2 cellular contexts compared by ENCODE assay signal in the genomic region with DNA sequence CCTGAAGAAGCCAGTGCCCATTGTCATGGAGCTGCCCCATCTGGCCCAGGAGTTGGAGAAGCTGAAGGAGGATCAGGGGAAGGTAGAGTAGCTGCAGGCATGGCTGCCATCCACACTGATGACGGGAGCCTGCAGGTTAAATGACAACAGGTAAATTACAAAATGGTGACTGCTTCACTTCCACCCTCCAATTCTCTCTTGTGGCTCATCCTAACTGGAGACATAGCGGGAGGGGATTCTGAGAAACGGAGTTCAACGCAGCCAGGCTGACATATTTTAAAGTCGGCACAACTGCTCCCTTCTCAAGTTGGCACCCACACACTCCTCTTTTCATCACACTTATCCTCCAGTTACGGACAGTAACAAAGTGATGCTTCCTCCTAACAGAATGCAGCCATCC.
A peak's percentile ranks its signal among the peaks of the same experiment; 100 is the strongest.
TF ChIP-seq lines count a peak whose summit lies in the region.

No MANE protein-coding gene starts in this region.

TF ChIP-seq in HEK293, 187 proteins besides CTCF, POLR2A, EP300 and RAD21 (continued from another document):
- no peak for TF ChIP-seq ZNF560 (tag by site-specific recombination; IDR thresholded peaks at IDR 0.05; ENCODE audit: borderline replicate concordance)

TF ChIP-seq in K562, 482 proteins besides CTCF, POLR2A, EP300 and RAD21 (continued from another document):
- TF ChIP-seq TEAD1 (CRISPR knock-in tag; IDR thresholded peaks at IDR 0.05) (0 out of 4 replicates have a peak, but pooled peaks of 1 of the 2 experiments have one; percentile 23), NR4A1 (CRISPR knock-in tag; IDR thresholded peaks at IDR 0.05) (no peak), NR4A1 (tag; IDR thresholded peaks at IDR 0.05) (no peak), USF1 (CRISPR knock-in tag; IDR thresholded peaks at IDR 0.05) (peak; percentile 47; the same call in 1 of the 2 replicates)
- TF ChIP-seq, protein P1, sequence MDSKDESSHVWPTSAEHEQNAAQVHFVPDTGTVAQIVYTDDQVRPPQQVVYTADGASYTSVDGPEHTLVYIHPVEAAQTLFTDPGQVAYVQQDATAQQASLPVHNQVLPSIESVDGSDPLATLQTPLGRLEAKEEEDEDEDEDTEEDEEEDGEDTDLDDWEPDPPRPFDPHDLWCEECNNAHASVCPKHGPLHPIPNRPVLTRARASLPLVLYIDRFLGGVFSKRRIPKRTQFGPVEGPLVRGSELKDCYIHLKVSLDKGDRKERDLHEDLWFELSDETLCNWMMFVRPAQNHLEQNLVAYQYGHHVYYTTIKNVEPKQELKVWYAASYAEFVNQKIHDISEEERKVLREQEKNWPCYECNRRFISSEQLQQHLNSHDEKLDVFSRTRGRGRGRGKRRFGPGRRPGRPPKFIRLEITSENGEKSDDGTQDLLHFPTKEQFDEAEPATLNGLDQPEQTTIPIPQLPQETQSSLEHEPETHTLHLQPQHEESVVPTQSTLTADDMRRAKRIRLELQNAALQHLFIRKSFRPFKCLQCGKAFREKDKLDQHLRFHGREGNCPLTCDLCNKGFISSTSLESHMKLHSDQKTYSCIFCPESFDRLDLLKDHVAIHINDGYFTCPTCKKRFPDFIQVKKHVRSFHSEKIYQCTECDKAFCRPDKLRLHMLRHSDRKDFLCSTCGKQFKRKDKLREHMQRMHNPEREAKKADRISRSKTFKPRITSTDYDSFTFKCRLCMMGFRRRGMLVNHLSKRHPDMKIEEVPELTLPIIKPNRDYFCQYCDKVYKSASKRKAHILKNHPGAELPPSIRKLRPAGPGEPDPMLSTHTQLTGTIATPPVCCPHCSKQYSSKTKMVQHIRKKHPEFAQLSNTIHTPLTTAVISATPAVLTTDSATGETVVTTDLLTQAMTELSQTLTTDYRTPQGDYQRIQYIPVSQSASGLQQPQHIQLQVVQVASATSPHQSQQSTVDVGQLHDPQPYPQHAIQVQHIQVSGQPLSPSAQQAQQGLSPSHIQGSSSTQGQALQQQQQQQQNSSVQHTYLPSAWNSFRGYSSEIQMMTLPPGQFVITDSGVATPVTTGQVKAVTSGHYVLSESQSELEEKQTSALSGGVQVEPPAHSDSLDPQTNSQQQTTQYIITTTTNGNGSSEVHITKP (IDR thresholded peaks at IDR 0.05; ENCODE audit: partially characterized antibody), result peak; percentile 67
